In the genomic region with DNA sequence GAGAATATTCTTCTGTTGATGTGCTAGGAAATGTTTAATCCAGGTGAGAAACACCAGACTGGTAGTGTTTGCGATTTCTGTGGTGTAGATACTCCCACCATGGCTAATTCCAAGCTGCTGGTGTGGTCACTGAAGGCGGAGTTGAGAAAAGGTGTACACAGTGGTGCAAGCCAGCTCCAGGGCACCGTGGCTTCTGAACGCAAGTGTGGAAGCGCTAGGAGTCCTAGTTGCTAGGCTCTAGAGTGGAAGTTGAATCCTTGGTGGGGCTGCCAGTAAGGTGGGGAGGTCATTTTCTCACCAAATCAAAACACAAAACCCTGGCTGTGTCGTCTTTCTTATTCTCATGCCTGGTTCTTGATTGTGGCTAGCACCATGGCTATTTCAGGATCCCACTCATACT, we compare ENCODE assay signal across 14 cellular contexts.
"Had no signal": no experiment of that assay in that cellular context is flagged by ENCODE, and none has a peak within 500 bp of the region (broad histone marks: within the 10 kb centered on the region; RNA-seq: fewer than 3 reads in every experiment).

No MANE protein-coding gene starts in this region.

- H3K9me3 ChIP-seq: SK-N-SH, suprapubic skin had no signal

- H3K4me3 ChIP-seq: lung, suprapubic skin had no signal

- H3K4me1 ChIP-seq: foreskin keratinocyte had no signal

- ATAC-seq: foreskin keratinocyte had no signal

- H3K36me3 ChIP-seq: brain microvascular endothelial cell had no signal

- H3K27ac ChIP-seq: brain microvascular endothelial cell, foreskin keratinocyte, suprapubic skin had no signal

- DNase-seq: activated CD4-positive, alpha-beta T cell treated with anti-CD3 and anti-CD28 coated beads, Interleukin-2, amount 10 ng/mL, durations not matched to agents 7 days and 5 days; activated CD4-positive, CD25-positive, alpha-beta regulatory T cell; activated CD8-positive, alpha-beta memory T cell treated with anti-CD3 and anti-CD28 coated beads for 24 hours; activated naive CD4-positive, alpha-beta T cell treated with anti-CD3 and anti-CD28 coated beads, Interleukin-2, amount 10 ng/mL, durations not matched to agents 7 days and 5 days; brain microvascular endothelial cell; foreskin keratinocyte; midbrain; posterior cingulate gyrus; SK-N-SH; stimulated activated CD4-positive, alpha-beta T cell treated with anti-CD3 and anti-CD28 coated beads, Interleukin-2, amount 100 ng/mL, for 48 hours; stimulated activated naive CD4-positive, alpha-beta T cell treated with Interleukin-2 at 50 U/mL for 16 hours; T-helper 1 cell had no signal

- H3K27me3 ChIP-seq: suprapubic skin had no signal
